Comparison of ENCODE assay signal across 15 cellular contexts in the genomic region with DNA sequence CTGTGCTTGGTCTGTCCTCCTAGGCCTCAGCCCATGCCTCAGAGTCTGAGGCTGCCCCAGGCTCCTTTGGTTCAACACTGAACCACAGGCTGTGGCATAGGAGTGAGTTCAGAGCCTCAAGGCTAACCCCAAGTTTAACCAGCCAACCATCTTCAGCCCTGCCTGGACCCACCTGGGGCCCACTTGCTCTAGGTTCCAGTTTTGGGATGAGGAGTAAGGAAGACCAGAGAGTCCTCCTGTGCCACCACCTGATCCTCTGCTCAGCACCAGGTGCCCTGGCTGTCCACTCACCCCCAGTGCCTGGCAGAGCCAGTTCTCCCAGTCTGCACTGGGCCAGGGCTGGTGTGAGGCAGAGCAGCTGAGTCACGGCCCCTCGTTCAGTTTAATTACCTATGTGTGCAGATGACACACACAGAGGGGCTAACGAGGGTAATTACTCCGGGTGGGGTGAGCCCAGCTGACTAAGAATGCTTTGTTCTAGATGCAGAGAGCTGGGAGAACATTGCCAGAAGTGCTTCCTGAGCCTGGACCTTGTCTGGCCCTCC. TPM values are rescaled to one million over a fixed set of nuclear protein-coding genes. Genes with fewer than 3 reads are reported as not detected.
DNase-seq lines count a peak whose midpoint lies in the region; TF ChIP-seq lines count a peak whose summit lies in the region.
"Had no signal": no experiment of that assay in that cellular context is flagged by ENCODE, and none has a peak within 500 bp of the region (broad histone marks: within the 10 kb centered on the region; RNA-seq: fewer than 3 reads in every experiment).

No MANE protein-coding gene starts in this region.

- H3K4me3 Mint-ChIP-seq in activated CD4-positive, alpha-beta T cell treated with anti-CD3 and anti-CD28 coated beads, Interleukin-2, amount 10 ng/mL, durations not matched to agents 24 days and 14 days: no peak overlapping the region
- no peak overlapping the region for H3K4me3 Mint-ChIP-seq in osteocyte (ENCODE audit: unreplicated experiment)

- H3K36me3 Mint-ChIP-seq in activated CD4-positive, alpha-beta T cell treated with anti-CD3 and anti-CD28 coated beads, Interleukin-2, amount 10 ng/mL, durations not matched to agents 24 days and 14 days (ENCODE audit: low read depth): peaks cover 5% of the 10 kb centered on the region
- H3K36me3 Mint-ChIP-seq in osteocyte (ENCODE audit: unreplicated experiment): no peaks in the 10 kb centered on the region

- no peak overlapping the region for H3K27ac Mint-ChIP-seq in activated CD4-positive, alpha-beta T cell treated with anti-CD3 and anti-CD28 coated beads, Interleukin-2, amount 10 ng/mL, durations not matched to agents 24 days and 14 days
- H3K27ac Mint-ChIP-seq in osteocyte (ENCODE audit: unreplicated experiment): no peak overlapping the region

- H3K4me1 Mint-ChIP-seq in activated CD4-positive, alpha-beta T cell treated with anti-CD3 and anti-CD28 coated beads, Interleukin-2, amount 10 ng/mL, durations not matched to agents 24 days and 14 days: peaks cover 27% of the 10 kb centered on the region
- no peaks in the 10 kb centered on the region for H3K4me1 Mint-ChIP-seq in osteocyte (ENCODE audit: unreplicated experiment)

- peaks cover 5% of the 10 kb centered on the region for H3K9me3 Mint-ChIP-seq in activated CD4-positive, alpha-beta T cell treated with anti-CD3 and anti-CD28 coated beads, Interleukin-2, amount 10 ng/mL, durations not matched to agents 24 days and 14 days
- no peaks in the 10 kb centered on the region for H3K9me3 Mint-ChIP-seq in osteocyte (ENCODE audit: unreplicated experiment)

- intact Hi-C loops in activated CD4-positive, alpha-beta T cell treated with anti-CD3 and anti-CD28 coated beads, Interleukin-2, amount 10 ng/mL, durations not matched to agents 24 days and 14 days (cut with micrococcal nuclease): no loop called here

- peaks cover 3% of the 10 kb centered on the region for H3K27me3 Mint-ChIP-seq in activated CD4-positive, alpha-beta T cell treated with anti-CD3 and anti-CD28 coated beads, Interleukin-2, amount 10 ng/mL, durations not matched to agents 24 days and 14 days
- peaks cover 41% of the 10 kb centered on the region for H3K27me3 Mint-ChIP-seq in osteocyte (ENCODE audit: unreplicated experiment)

- peak; percentile 52 for DNase-seq in activated CD4-positive, alpha-beta T cell treated with anti-CD3 and anti-CD28 coated beads, Interleukin-2, amount 10 ng/mL, durations not matched to agents 24 days and 14 days
- no peak for DNase-seq in activated CD4-positive, alpha-beta T cell treated with anti-CD3 and anti-CD28 coated beads, Interleukin-2, amount 50 U/mL, for 1 hour
- peak; percentile 52 for DNase-seq in LoVo (ENCODE audit: low spot score)
- peak; percentile 91 for DNase-seq in epithelial cell of esophagus (ENCODE audit: low read depth)
- peak; percentile 65 for DNase-seq in osteocyte (ENCODE audit: extremely low spot score, unreplicated experiment)
- no peak for DNase-seq in putamen (ENCODE audit: low spot score)
- DNase-seq in activated gamma-delta T cell (lab: John Stamatoyannopoulos, UW): no peak
- no peak for DNase-seq in stimulated activated CD4-positive, alpha-beta T cell treated with anti-CD3 and anti-CD28 coated beads, Interleukin-4, amount 100 ng/mL, for 4 hours
- DNase-seq: ACHN; activated effector memory CD4-positive, alpha-beta T cell treated with anti-CD3 and anti-CD28 coated beads, Interleukin-2, amount 50 U/mL, for 16 hours; dermis blood vessel endothelial cell; MM.1S; NCI-H2227 treated with DMSO at 0.1 percent for 48 hours had no signal

- H3K4me3 ChIP-seq in epithelial cell of esophagus (ENCODE audit: low read length): no peak overlapping the region
- H3K4me3 ChIP-seq: skin epidermis had no signal

- TF ChIP-seq CTCF in epithelial cell of esophagus (IDR thresholded peaks at IDR 0.05; ENCODE audit: insufficient read depth, low read depth, low read length, missing control alignments) (no peak), osteocyte (IDR thresholded peaks at IDR 0.05) (no peak)

RNA-seq across cellular contexts. Expression of gene TMPRSS13, which starts 12.0 kb away (rescaled TPM):
- 1.2 and 1.5 TPM in 2 replicates for total RNA-seq in activated CD4-positive, alpha-beta T cell treated with anti-CD3 and anti-CD28 coated beads, Interleukin-2, amount 10 ng/mL, durations not matched to agents 24 days and 14 days
- total RNA-seq in osteocyte: not detected in 2 replicates
- total RNA-seq: dermis blood vessel endothelial cell, lung microvascular endothelial cell had no signal

RNA-seq across cellular contexts. Expression of gene IL10RA, which starts 45.0 kb away (rescaled TPM):
- total RNA-seq in activated CD4-positive, alpha-beta T cell treated with anti-CD3 and anti-CD28 coated beads, Interleukin-2, amount 10 ng/mL, durations not matched to agents 24 days and 14 days: 86.6 and 89.9 TPM in 2 replicates
- not detected in 2 replicates for total RNA-seq in osteocyte
- total RNA-seq: dermis blood vessel endothelial cell, lung microvascular endothelial cell had no signal

Comparison
In these comparisons a context has a peak if more than half of its experiments do, and no peak if none do; other contexts are left out.
1. DNase-seq: peak in activated CD4-positive, alpha-beta T cell treated with anti-CD3 and anti-CD28 coated beads, Interleukin-2, amount 10 ng/mL, durations not matched to agents 24 days and 14 days (single experiment), LoVo (single experiment), epithelial cell of esophagus (single experiment) and osteocyte (single experiment); none in activated CD4-positive, alpha-beta T cell treated with anti-CD3 and anti-CD28 coated beads, Interleukin-2, amount 50 U/mL, for 1 hour (single experiment), putamen (single experiment), activated gamma-delta T cell (single experiment) and stimulated activated CD4-positive, alpha-beta T cell treated with anti-CD3 and anti-CD28 coated beads, Interleukin-4, amount 100 ng/mL, for 4 hours (0 of 2).
2. RNA of gene IL10RA, which starts 45.0 kb away (total RNA-seq): 86.6 to 89.9 TPM in activated CD4-positive, alpha-beta T cell treated with anti-CD3 and anti-CD28 coated beads, Interleukin-2, amount 10 ng/mL, durations not matched to agents 24 days and 14 days; not detected in osteocyte; every median in the first group is over 10 times any median in the second.